Comparison of ENCODE assay signal across 8 cellular contexts in genomic region chr5:139517683-139518564, GRCh38. TPM values are rescaled to one million over a fixed set of nuclear protein-coding genes. Genes with fewer than 3 reads are reported as not detected.
DNase-seq lines count a peak whose midpoint lies in the region; ATAC-seq and TF ChIP-seq lines count a peak whose summit lies in the region.

No MANE protein-coding gene starts in this region.

- H3K36me3 Mint-ChIP-seq in CD14-positive monocyte: peaks cover 0 to 2% of the 10 kb centered on the region in 2 donors
- H3K36me3 Mint-ChIP-seq in activated CD8-positive, alpha-beta T cell treated with anti-CD3 and anti-CD28 coated beads, Interleukin-2, amount 10 ng/mL, durations not matched to agents 7 days and 5 days (ENCODE audit: low read depth): no peaks in the 10 kb centered on the region

- no peaks in the 10 kb centered on the region for H3K79me1 ChIP-seq in mesenchymal stem cell (replicated peaks; ENCODE audit: low read length, poor library complexity, severe bottlenecking)

- H3K27me3 Mint-ChIP-seq in CD14-positive monocyte (ENCODE audit: low read depth in 3 of 3): peaks cover 4 to 6% (median 6%) of the 10 kb centered on the region in 3 donors
- H3K27me3 Mint-ChIP-seq in activated CD8-positive, alpha-beta T cell treated with anti-CD3 and anti-CD28 coated beads, Interleukin-2, amount 10 ng/mL, durations not matched to agents 7 days and 5 days (ENCODE audit: low read depth): peaks cover 2% of the 10 kb centered on the region

- peak overlapping the region; percentile 71 for H2BK5ac ChIP-seq in mesenchymal stem cell (ENCODE audit: low read depth, low read length, poor library complexity, severe bottlenecking)

- H3K18ac ChIP-seq in mesenchymal stem cell (ENCODE audit: low read depth in 1 of 2, low read length in 2 of 2): peak overlapping the region; percentile 95 to 98

- ATAC-seq in HG03439 (IDR thresholded peaks at IDR 0.05; ENCODE audit: unreplicated experiment): peak; percentile 93
- ATAC-seq in activated CD8-positive, alpha-beta T cell treated with anti-CD3 and anti-CD28 coated beads, Interleukin-2, amount 10 ng/mL, durations not matched to agents 7 days and 5 days: peak; percentile 97

- H3K27me3 ChIP-seq in effector memory CD4-positive, alpha-beta T cell (replicated peaks; ENCODE audit: control insufficient read depth, insufficient read depth, low read length, poor library complexity, severe bottlenecking): no peaks in the 10 kb centered on the region
- H3K27me3 ChIP-seq in mesenchymal stem cell (ENCODE audit: control insufficient read depth in 1 of 2, insufficient read depth in 1 of 2, low read length in 2 of 2): peaks cover 0 to 2% of the 10 kb centered on the region in 2 experiments

- H2BK12ac ChIP-seq in mesenchymal stem cell (ENCODE audit: low read length in 2 of 2): peak overlapping the region; percentile 38 to 84

- H3K14ac ChIP-seq in mesenchymal stem cell (ENCODE audit: low read length in 2 of 2): peak overlapping the region in 1 of 2 experiments; percentile 35

- DNase-seq in CD14-positive monocyte (ENCODE audit: low spot score): peak; percentile 81
- DNase-seq in GM19238 (ENCODE audit: insufficient read length, low spot score): peak; percentile 89
- peak; percentile 73 for DNase-seq in NCI-H748 treated with DMSO at 0.1 percent for 48 hours (lab: John Stamatoyannopoulos, UW)
- DNase-seq in activated CD8-positive, alpha-beta T cell treated with anti-CD3 and anti-CD28 coated beads, Interleukin-2, amount 10 ng/mL, durations not matched to agents 7 days and 5 days: peak; percentile 91
- peak; percentile 74 to 81 (median 75) for DNase-seq in effector memory CD4-positive, alpha-beta T cell
- peak; percentile 86 for DNase-seq in mesenchymal stem cell
- peak; percentile 80 for DNase-seq in stimulated activated CD8-positive, alpha-beta memory T cell treated with anti-CD3 and anti-CD28 coated beads, Interleukin-12 subunit alpha, Interleukin-12 subunit beta, amount 100 ng/mL, for 4 hours (ENCODE audit: low read depth)

- peak; percentile 98 for TF ChIP-seq CTCF in CD14-positive monocyte (IDR thresholded peaks at IDR 0.05)

- H4K91ac ChIP-seq in mesenchymal stem cell (ENCODE audit: low read length): peak overlapping the region; percentile 98

- WGBS in mesenchymal stem cell: 17% methylated on average over 55 of the region's 56 CpGs

- H3K27ac Mint-ChIP-seq in CD14-positive monocyte: peak overlapping the region; percentile 76 to 94 (median 89)
- H3K27ac Mint-ChIP-seq in activated CD8-positive, alpha-beta T cell treated with anti-CD3 and anti-CD28 coated beads, Interleukin-2, amount 10 ng/mL, durations not matched to agents 7 days and 5 days: peak overlapping the region; percentile 88

- H2AK5ac ChIP-seq in mesenchymal stem cell (ENCODE audit: low read length, severe bottlenecking): peak overlapping the region; percentile 86

- H2BK120ac ChIP-seq in mesenchymal stem cell (ENCODE audit: low read depth, low read length): no peak overlapping the region

- intact Hi-C loops in CD14-positive monocyte (cut with micrococcal nuclease): no loop called here

- peak overlapping the region; percentile 91 for H3K9ac ChIP-seq in mesenchymal stem cell (ENCODE audit: low read length)

- H3K4me1 ChIP-seq in effector memory CD4-positive, alpha-beta T cell (ENCODE audit: control insufficient read depth, insufficient read depth, low read length, poor library complexity, severe bottlenecking): peaks cover 5% of the 10 kb centered on the region
- peaks cover 8% of the 10 kb centered on the region for H3K4me1 ChIP-seq in mesenchymal stem cell (ENCODE audit: control insufficient read depth, insufficient read depth, low read depth, low read length)

- peak overlapping the region; percentile 59 for H3K4me3 ChIP-seq in effector memory CD4-positive, alpha-beta T cell (ENCODE audit: insufficient read depth, low read depth, low read length, poor library complexity, severe bottlenecking)
- H3K4me3 ChIP-seq in mesenchymal stem cell (ENCODE audit: insufficient read depth in 1 of 2, low read depth in 1 of 2, low read length in 2 of 2): peak overlapping the region; percentile 57 to 82

- peak overlapping the region; percentile 78 for H3K27ac ChIP-seq in effector memory CD4-positive, alpha-beta T cell (ENCODE audit: insufficient read depth, low read length, poor library complexity, severe bottlenecking)
- peak overlapping the region; percentile 50 for H3K27ac ChIP-seq in mesenchymal stem cell (ENCODE audit: low read length, poor library complexity, severe bottlenecking)

- H3K4me2 ChIP-seq in mesenchymal stem cell (ENCODE audit: low read length, poor library complexity, severe bottlenecking): peak overlapping the region; percentile 94

- H4K8ac ChIP-seq in mesenchymal stem cell (ENCODE audit: low read length): peak overlapping the region; percentile 100

- no peaks in the 10 kb centered on the region for H3K36me3 ChIP-seq in effector memory CD4-positive, alpha-beta T cell (ENCODE audit: control insufficient read depth, insufficient read depth, low read length)
- H3K36me3 ChIP-seq in mesenchymal stem cell (ENCODE audit: control insufficient read depth in 1 of 2, insufficient read depth in 2 of 2, low read depth in 1 of 2, low read length in 2 of 2): no peaks in the 10 kb centered on the region

- H3K4me1 Mint-ChIP-seq in CD14-positive monocyte: peaks cover 28% of the 10 kb centered on the region
- H3K4me1 Mint-ChIP-seq in activated CD8-positive, alpha-beta T cell treated with anti-CD3 and anti-CD28 coated beads, Interleukin-2, amount 10 ng/mL, durations not matched to agents 7 days and 5 days (ENCODE audit: low read depth): peaks cover 26% of the 10 kb centered on the region

- H3K9me3 ChIP-seq in effector memory CD4-positive, alpha-beta T cell (ENCODE audit: control insufficient read depth, low read length): no peaks in the 10 kb centered on the region
- H3K9me3 ChIP-seq in mesenchymal stem cell (ENCODE audit: control insufficient read depth, low read length): no peaks in the 10 kb centered on the region

- POLR2A ChIA-PET in activated CD8-positive, alpha-beta T cell treated with anti-CD3 and anti-CD28 coated beads, Interleukin-2, amount 10 ng/mL, durations not matched to agents 7 days and 5 days (lab: Charles Lee): interaction anchor here (0.6 to 2.1 kb wide), 6 partner anchors 35 to 125 kb away, joined by 3 to 9 read pairs (median 4); partner anchors contain the start of genes STING1 and UBE2D2

- peak overlapping the region; percentile 95 for H2BK15ac ChIP-seq in mesenchymal stem cell (ENCODE audit: low read depth, poor library complexity, severe bottlenecking)

- H3K4ac ChIP-seq in mesenchymal stem cell (ENCODE audit: low read depth in 1 of 2, low read length in 2 of 2): peak overlapping the region; percentile 85 to 93

- CTCF ChIA-PET in activated CD8-positive, alpha-beta T cell treated with anti-CD3 and anti-CD28 coated beads, Interleukin-2, amount 10 ng/mL, durations not matched to agents 7 days and 5 days (lab: Charles Lee): interaction anchor here (0.7 to 17.1 kb wide), 21 partner anchors 12 to 248 kb away, joined by 3 to 538 read pairs (median 4); partner anchors contain the start of gene STING1

- peak overlapping the region; percentile 91 to 98 for H3K4me3 Mint-ChIP-seq in CD14-positive monocyte
- H3K4me3 Mint-ChIP-seq in activated CD8-positive, alpha-beta T cell treated with anti-CD3 and anti-CD28 coated beads, Interleukin-2, amount 10 ng/mL, durations not matched to agents 7 days and 5 days: peak overlapping the region; percentile 75

- H3K23ac ChIP-seq in mesenchymal stem cell (ENCODE audit: low read length in 2 of 2): peak overlapping the region in 1 of 2 experiments; percentile 43

- H3K9me3 Mint-ChIP-seq in CD14-positive monocyte: peaks cover 0 to 3% (median 0%) of the 10 kb centered on the region in 7 donors
- H3K9me3 Mint-ChIP-seq in activated CD8-positive, alpha-beta T cell treated with anti-CD3 and anti-CD28 coated beads, Interleukin-2, amount 10 ng/mL, durations not matched to agents 7 days and 5 days (ENCODE audit: insufficient read depth): no peaks in the 10 kb centered on the region

- H2AFZ ChIP-seq in mesenchymal stem cell (ENCODE audit: low read depth, low read length): peak overlapping the region; percentile 100

RNA-seq across cellular contexts. Expression of gene STING1, which starts 35.4 kb away (rescaled TPM):
- polyA plus RNA-seq in CD14-positive monocyte: 100 to 1,000 TPM in 1 of 2 donors, 10 to 100 TPM in 1; 83.7 to 115 TPM
- 10 to 100 TPM; 64.9 to 67.4 TPM for total RNA-seq in activated CD8-positive, alpha-beta T cell treated with anti-CD3 and anti-CD28 coated beads, Interleukin-2, amount 10 ng/mL, durations not matched to agents 7 days and 5 days
- polyA plus RNA-seq in mesenchymal stem cell (2013, experiment 1 of 2): 63.5 TPM
- 59.7 TPM for polyA plus RNA-seq in mesenchymal stem cell (2013, experiment 2 of 2)

RNA-seq across cellular contexts. Expression of gene UBE2D2, which starts 43.2 kb away (rescaled TPM):
- 100 to 1,000 TPM; 133 to 167 TPM for polyA plus RNA-seq in CD14-positive monocyte
- 100 to 1,000 TPM; 227 to 232 TPM for total RNA-seq in activated CD8-positive, alpha-beta T cell treated with anti-CD3 and anti-CD28 coated beads, Interleukin-2, amount 10 ng/mL, durations not matched to agents 7 days and 5 days
- polyA plus RNA-seq in mesenchymal stem cell (2013, experiment 1 of 2): 102 TPM
- polyA plus RNA-seq in mesenchymal stem cell (2013, experiment 2 of 2): 107 TPM

RNA-seq across cellular contexts. Expression of gene SMIM33, which starts 47.1 kb away (rescaled TPM):
- not detected for polyA plus RNA-seq in CD14-positive monocyte
- under 1 TPM; 0.32 to 0.65 TPM for total RNA-seq in activated CD8-positive, alpha-beta T cell treated with anti-CD3 and anti-CD28 coated beads, Interleukin-2, amount 10 ng/mL, durations not matched to agents 7 days and 5 days
- polyA plus RNA-seq in mesenchymal stem cell (2013, experiment 1 of 2): not detected
- polyA plus RNA-seq in mesenchymal stem cell (2013, experiment 2 of 2): not detected

RNA-seq across cellular contexts. Expression of gene ECSCR, which starts 55.4 kb away (rescaled TPM):
- polyA plus RNA-seq in CD14-positive monocyte: not detected
- total RNA-seq in activated CD8-positive, alpha-beta T cell treated with anti-CD3 and anti-CD28 coated beads, Interleukin-2, amount 10 ng/mL, durations not matched to agents 7 days and 5 days: not detected
- 0.30 TPM for polyA plus RNA-seq in mesenchymal stem cell (2013, experiment 1 of 2)
- 0.49 TPM for polyA plus RNA-seq in mesenchymal stem cell (2013, experiment 2 of 2)

Comparison
In these comparisons a context has a peak if more than half of its experiments do, and no peak if none do; other contexts are left out.
1. Peak in every context shown above with its lines: DNase-seq, ATAC-seq, H3K4me3 ChIP-seq and H3K27ac ChIP-seq.